Comparison of ENCODE assay signal across 11 cellular contexts in the genomic region with DNA sequence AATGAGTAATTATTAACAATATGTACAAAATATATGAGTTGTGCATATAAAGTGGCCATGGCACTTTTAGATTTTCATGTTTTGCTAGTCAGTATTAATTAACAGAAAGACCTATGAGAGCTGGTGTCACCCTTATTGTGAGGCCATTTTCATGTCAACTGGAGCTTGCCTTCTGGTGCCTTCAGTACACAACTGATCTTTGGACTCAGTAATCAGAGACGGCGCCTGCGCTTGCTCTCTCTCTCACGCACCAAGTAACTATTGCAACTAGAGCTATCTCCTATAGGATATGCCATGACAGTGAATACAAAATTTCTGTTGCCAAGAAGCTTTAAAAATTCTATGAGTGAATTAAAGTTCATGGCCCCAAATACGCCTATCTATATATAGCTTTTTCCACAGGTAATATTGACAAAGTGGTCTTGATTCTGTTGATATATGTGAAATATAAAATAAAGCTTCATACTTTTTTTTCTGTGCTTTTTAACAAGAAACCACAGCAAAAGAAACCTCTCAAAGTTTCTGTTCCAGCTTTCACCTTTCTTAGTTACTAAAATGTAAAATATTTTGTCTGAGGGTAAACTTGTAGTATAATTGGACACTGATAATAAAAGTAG. TPM values are rescaled to one million over a fixed set of nuclear protein-coding genes. Genes with fewer than 3 reads are reported as not detected.
A peak's percentile ranks its signal among the peaks of the same experiment; 100 is the strongest.
DNase-seq lines count a peak whose midpoint lies in the region; ATAC-seq, FAIRE-seq and TF ChIP-seq lines count a peak whose summit lies in the region.
"Had no signal": no experiment of that assay in that cellular context is flagged by ENCODE, and none has a peak within 500 bp of the region (broad histone marks: within the 10 kb centered on the region; RNA-seq: fewer than 3 reads in every experiment).

No MANE protein-coding gene starts in this region.

- H3K27me3 ChIP-seq in colonic mucosa (no peaks in the 10 kb centered on the region), parathyroid adenoma (ENCODE audit: control insufficient read depth, insufficient read depth, low read length) (no peaks in the 10 kb centered on the region)
- H3K27me3 ChIP-seq: adrenal gland had no signal

- H3K9ac ChIP-seq in colonic mucosa (ENCODE audit: low read depth in 2 of 2, low read length in 2 of 2) (peak overlapping the region in 1 of 2 donors; percentile 7), parathyroid adenoma (no peak overlapping the region)

- H3K79me2 ChIP-seq in parathyroid adenoma: peaks cover 9% of the 10 kb centered on the region

- H3K4me1 ChIP-seq in colonic mucosa: peaks cover 19% of the 10 kb centered on the region
- peaks cover 41% of the 10 kb centered on the region for H3K4me1 ChIP-seq in parathyroid adenoma

- peak; percentile 11 for DNase-seq in NCI-H460 (ENCODE audit: extremely low read depth, low read depth)
- DNase-seq in colonic mucosa: peak; percentile 85
- no peak for DNase-seq in DMS114 treated with DMSO at 0.1 percent for 48 hours (lab: John Stamatoyannopoulos, UW; ENCODE audit: unreplicated experiment)
- DNase-seq in Ammon's horn (ENCODE audit: low spot score): no peak
- no peak for DNase-seq in NCI-H1694 (lab: John Stamatoyannopoulos, UW)
- DNase-seq: kidney had no signal

- ATAC-seq in HG02763 (IDR thresholded peaks at IDR 0.05; ENCODE audit: unreplicated experiment): no peak

- peak overlapping the region; percentile 43 for H3K4me2 ChIP-seq in parathyroid adenoma (ENCODE audit: low read length)

- H3K27ac ChIP-seq in colonic mucosa: no peak overlapping the region
- peak overlapping the region; percentile 25 for H3K27ac ChIP-seq in parathyroid adenoma
- H3K27ac ChIP-seq: adrenal gland had no signal

- peak; percentile 37 for FAIRE-seq in G401.6 (lab: Jason Lieb, UNC)
- FAIRE-seq: endothelial cell of umbilical vein, kidney had no signal

- H3K36me3 ChIP-seq in colonic mucosa (no peaks in the 10 kb centered on the region), parathyroid adenoma (ENCODE audit: control insufficient read depth, insufficient read depth, low read length) (no peaks in the 10 kb centered on the region)
- H3K36me3 ChIP-seq: adrenal gland had no signal

- H2AFZ ChIP-seq in parathyroid adenoma: no peak overlapping the region

- no peaks in the 10 kb centered on the region for H3K9me3 ChIP-seq in colonic mucosa
- H3K9me3 ChIP-seq in parathyroid adenoma (ENCODE audit: control insufficient read depth, low read length): no peaks in the 10 kb centered on the region
- H3K9me3 ChIP-seq: adrenal gland had no signal

- H3K4me3 ChIP-seq in colonic mucosa (no peak overlapping the region), parathyroid adenoma (ENCODE audit: low read depth, low read length) (peak overlapping the region; percentile 89)
- H3K4me3 ChIP-seq: adrenal gland had no signal

- intact Hi-C loops in colonic mucosa (cut with DNase I): loop anchor here (10.0 kb wide), 1 partner anchor 74 kb away; no protein-coding TSS in a partner anchor

- TF ChIP-seq CTCF in colonic mucosa (IDR thresholded peaks at IDR 0.05) (no peak), parathyroid adenoma (IDR thresholded peaks at IDR 0.05) (no peak)

RNA-seq across cellular contexts. Expression of gene SERTAD2, which starts 2.9 kb away (rescaled TPM):
- 18.7 and 20.1 TPM in 2 replicates for total RNA-seq in NCI-H460 (2014; rRNA removed; shearing (Covaris generic))
- 5.6 and 7.4 TPM in 2 replicates for polyA plus RNA-seq in NCI-H460 (2014; cell fraction: nucleus; rRNA removed)
- 10 to 100 TPM; 11.2 to 20.7 TPM for total RNA-seq in colonic mucosa

Comparison
In these comparisons a context has a peak if more than half of its experiments do, and no peak if none do; other contexts are left out.
1. DNase-seq: peak in NCI-H460 (single experiment) and colonic mucosa (single experiment); none in DMS114 treated with DMSO at 0.1 percent for 48 hours (single experiment), Ammon's horn (single experiment) and NCI-H1694 (single experiment).